In genomic region chr2:8090748-8091700, GRCh38 we compare ENCODE assay signal across 8 cellular contexts.
DNase-seq lines count a peak whose midpoint lies in the region; ATAC-seq and TF ChIP-seq lines count a peak whose summit lies in the region.

No MANE protein-coding gene starts in this region.

- peaks cover 0 to under 1% (median 0%) of the 10 kb centered on the region in 7 donors for H3K9me3 Mint-ChIP-seq in CD14-positive monocyte
- H3K9me3 Mint-ChIP-seq in activated naive CD4-positive, alpha-beta T cell treated with anti-CD3 and anti-CD28 coated beads, Interleukin-2, amount 10 ng/mL, durations not matched to agents 7 days and 5 days: no peaks in the 10 kb centered on the region
- H3K9me3 Mint-ChIP-seq in stimulated activated memory B cell treated with anti-CD40 and anti-IgM and Interleukin-4, amounts not matched to agents 10 μg/mL and 1 μg/mL and 100 μg/mL, for 72 hours: no peaks in the 10 kb centered on the region

- intact Hi-C loops in CD14-positive monocyte (cut with micrococcal nuclease): no loop called here

- no peak for TF ChIP-seq CTCF in CD14-positive monocyte (IDR thresholded peaks at IDR 0.05)

- no peak overlapping the region for H3K27ac Mint-ChIP-seq in CD14-positive monocyte
- H3K27ac Mint-ChIP-seq in activated naive CD4-positive, alpha-beta T cell treated with anti-CD3 and anti-CD28 coated beads, Interleukin-2, amount 10 ng/mL, durations not matched to agents 7 days and 5 days: no peak overlapping the region
- H3K27ac Mint-ChIP-seq in stimulated activated memory B cell treated with anti-CD40 and anti-IgM and Interleukin-4, amounts not matched to agents 10 μg/mL and 1 μg/mL and 100 μg/mL, for 72 hours: no peak overlapping the region

- peak; percentile 99 for DNase-seq in CD14-positive monocyte (ENCODE audit: low spot score)
- peak; percentile 20 for DNase-seq in NCI-H446 treated with DMSO at 0.1 percent for 48 hours (lab: John Stamatoyannopoulos, UW)
- peak; percentile 45 for DNase-seq in activated naive CD4-positive, alpha-beta T cell treated with anti-CD3 and anti-CD28 coated beads, Interleukin-2, amount 10 ng/mL, durations not matched to agents 7 days and 5 days
- DNase-seq in iPS-NIHi7 (ENCODE audit: extremely low spot score): peak; percentile 35
- DNase-seq in NCI-H1105 treated with DMSO at 0.1 percent for 48 hours (lab: John Stamatoyannopoulos, UW): no peak

- peaks cover 0 to 4% of the 10 kb centered on the region in 2 donors for H3K36me3 Mint-ChIP-seq in CD14-positive monocyte
- H3K36me3 Mint-ChIP-seq in activated naive CD4-positive, alpha-beta T cell treated with anti-CD3 and anti-CD28 coated beads, Interleukin-2, amount 10 ng/mL, durations not matched to agents 7 days and 5 days: no peaks in the 10 kb centered on the region
- no peaks in the 10 kb centered on the region for H3K36me3 Mint-ChIP-seq in stimulated activated memory B cell treated with anti-CD40 and anti-IgM and Interleukin-4, amounts not matched to agents 10 μg/mL and 1 μg/mL and 100 μg/mL, for 72 hours

- CTCF ChIA-PET in activated naive CD4-positive, alpha-beta T cell treated with anti-CD3 and anti-CD28 coated beads, Interleukin-2, amount 10 ng/mL, durations not matched to agents 7 days and 5 days (lab: Charles Lee): no interaction called here

- H3K4me1 Mint-ChIP-seq in CD14-positive monocyte: peaks cover 7% of the 10 kb centered on the region
- no peaks in the 10 kb centered on the region for H3K4me1 Mint-ChIP-seq in activated naive CD4-positive, alpha-beta T cell treated with anti-CD3 and anti-CD28 coated beads, Interleukin-2, amount 10 ng/mL, durations not matched to agents 7 days and 5 days
- no peaks in the 10 kb centered on the region for H3K4me1 Mint-ChIP-seq in stimulated activated memory B cell treated with anti-CD40 and anti-IgM and Interleukin-4, amounts not matched to agents 10 μg/mL and 1 μg/mL and 100 μg/mL, for 72 hours

- no peak overlapping the region for H3K4me3 Mint-ChIP-seq in CD14-positive monocyte
- no peak overlapping the region for H3K4me3 Mint-ChIP-seq in activated naive CD4-positive, alpha-beta T cell treated with anti-CD3 and anti-CD28 coated beads, Interleukin-2, amount 10 ng/mL, durations not matched to agents 7 days and 5 days
- no peak overlapping the region for H3K4me3 Mint-ChIP-seq in stimulated activated memory B cell treated with anti-CD40 and anti-IgM and Interleukin-4, amounts not matched to agents 10 μg/mL and 1 μg/mL and 100 μg/mL, for 72 hours

- peaks cover 0 to 3% (median 0%) of the 10 kb centered on the region in 3 donors for H3K27me3 Mint-ChIP-seq in CD14-positive monocyte (ENCODE audit: low read depth in 3 of 3)
- no peaks in the 10 kb centered on the region for H3K27me3 Mint-ChIP-seq in activated naive CD4-positive, alpha-beta T cell treated with anti-CD3 and anti-CD28 coated beads, Interleukin-2, amount 10 ng/mL, durations not matched to agents 7 days and 5 days
- no peaks in the 10 kb centered on the region for H3K27me3 Mint-ChIP-seq in stimulated activated memory B cell treated with anti-CD40 and anti-IgM and Interleukin-4, amounts not matched to agents 10 μg/mL and 1 μg/mL and 100 μg/mL, for 72 hours

- ATAC-seq in GM21619 (IDR thresholded peaks at IDR 0.05; ENCODE audit: unreplicated experiment): peak; percentile 84
- peak; percentile 74 for ATAC-seq in stimulated activated memory B cell treated with anti-CD40 and anti-IgM and Interleukin-4, amounts not matched to agents 10 μg/mL and 1 μg/mL and 100 μg/mL, for 72 hours
- no peak for ATAC-seq in GM21515 (IDR thresholded peaks at IDR 0.05; ENCODE audit: unreplicated experiment)
